Comparison of ENCODE assay signal across 13 cellular contexts in the genomic region with DNA sequence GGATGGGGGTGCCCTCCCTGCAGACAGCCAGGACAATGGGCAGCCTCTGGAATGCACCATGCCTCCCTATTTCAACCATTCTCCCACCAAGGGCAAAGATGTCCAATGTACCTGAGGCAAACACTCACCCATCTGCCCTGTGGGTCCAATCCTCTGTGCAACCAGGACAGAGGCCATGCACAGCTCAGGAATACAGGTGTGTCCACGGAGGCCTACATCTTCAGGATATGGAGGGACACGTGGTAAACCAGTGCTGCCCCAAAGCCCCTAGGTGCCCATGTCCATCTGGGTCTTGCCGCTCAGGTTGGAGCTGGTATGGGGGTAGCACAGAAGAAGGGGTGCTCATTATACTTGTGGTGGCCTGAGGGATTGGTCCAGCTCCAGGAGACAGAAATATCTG. TPM values are rescaled to one million over a fixed set of nuclear protein-coding genes. Genes with fewer than 3 reads are reported as not detected.
DNase-seq lines count a peak whose midpoint lies in the region; ATAC-seq and TF ChIP-seq lines count a peak whose summit lies in the region.
"Had no signal": no experiment of that assay in that cellular context is flagged by ENCODE, and none has a peak within 500 bp of the region (broad histone marks: within the 10 kb centered on the region; RNA-seq: fewer than 3 reads in every experiment).

No MANE protein-coding gene starts in this region.

- no peak for TF ChIP-seq CTCF in glutamatergic neuron (IDR thresholded peaks at IDR 0.05; ENCODE audit: partially characterized antibody, unreplicated experiment)

- CTCF ChIA-PET in activated naive CD4-positive, alpha-beta T cell treated with anti-CD3 and anti-CD28 coated beads for 36 hours (lab: Charles Lee): interaction anchor here (0.7 to 3.6 kb wide), 5 partner anchors 10 to 109 kb away, joined by 3 to 17 read pairs (median 4); a partner anchor contains a TSS

- H3K27ac Mint-ChIP-seq in activated naive CD4-positive, alpha-beta T cell treated with anti-CD3 and anti-CD28 coated beads for 36 hours: peak overlapping the region; percentile 99
- H3K27ac Mint-ChIP-seq in T-helper 17 cell (peak overlapping the region; percentile 97), glutamatergic neuron (ENCODE audit: unreplicated experiment) (peak overlapping the region; percentile 28)
- H3K27ac Mint-ChIP-seq in stimulated activated effector memory CD8-positive, alpha-beta T cell treated with anti-CD3 and anti-CD28 coated beads, Interleukin-12 subunit alpha, Interleukin-12 subunit beta, amount 100 ng/mL, for 72 hours: peak overlapping the region; percentile 97

- H3K4me3 Mint-ChIP-seq in activated naive CD4-positive, alpha-beta T cell treated with anti-CD3 and anti-CD28 coated beads for 36 hours: peak overlapping the region; percentile 69
- peak overlapping the region; percentile 87 for H3K4me3 Mint-ChIP-seq in T-helper 17 cell
- H3K4me3 Mint-ChIP-seq in glutamatergic neuron (ENCODE audit: unreplicated experiment): no peak overlapping the region
- H3K4me3 Mint-ChIP-seq in stimulated activated effector memory CD8-positive, alpha-beta T cell treated with anti-CD3 and anti-CD28 coated beads, Interleukin-12 subunit alpha, Interleukin-12 subunit beta, amount 100 ng/mL, for 72 hours: peak overlapping the region; percentile 64

- peaks cover 88% of the 10 kb centered on the region for H3K4me1 Mint-ChIP-seq in activated naive CD4-positive, alpha-beta T cell treated with anti-CD3 and anti-CD28 coated beads for 36 hours (ENCODE audit: low read depth)
- peaks cover 70% of the 10 kb centered on the region for H3K4me1 Mint-ChIP-seq in T-helper 17 cell
- H3K4me1 Mint-ChIP-seq in glutamatergic neuron (ENCODE audit: low read depth, unreplicated experiment): peaks cover 9% of the 10 kb centered on the region
- H3K4me1 Mint-ChIP-seq in stimulated activated effector memory CD8-positive, alpha-beta T cell treated with anti-CD3 and anti-CD28 coated beads, Interleukin-12 subunit alpha, Interleukin-12 subunit beta, amount 100 ng/mL, for 72 hours: peaks cover 84% of the 10 kb centered on the region

- no peaks in the 10 kb centered on the region for H3K9me3 ChIP-seq in T-helper 17 cell (ENCODE audit: control insufficient read depth, low read length, poor library complexity, severe bottlenecking)
- H3K9me3 ChIP-seq: ovary, tibial artery had no signal

- no peaks in the 10 kb centered on the region for H3K9me3 Mint-ChIP-seq in activated naive CD4-positive, alpha-beta T cell treated with anti-CD3 and anti-CD28 coated beads for 36 hours
- H3K9me3 Mint-ChIP-seq in glutamatergic neuron (ENCODE audit: unreplicated experiment): peaks cover 2% of the 10 kb centered on the region
- H3K9me3 Mint-ChIP-seq in stimulated activated effector memory CD8-positive, alpha-beta T cell treated with anti-CD3 and anti-CD28 coated beads, Interleukin-12 subunit alpha, Interleukin-12 subunit beta, amount 100 ng/mL, for 72 hours: no peaks in the 10 kb centered on the region

- intact Hi-C loops in activated naive CD4-positive, alpha-beta T cell treated with anti-CD3 and anti-CD28 coated beads for 36 hours (cut with micrococcal nuclease): no loop called here

- H3K27me3 Mint-ChIP-seq in activated naive CD4-positive, alpha-beta T cell treated with anti-CD3 and anti-CD28 coated beads for 36 hours (ENCODE audit: low read depth): no peaks in the 10 kb centered on the region
- H3K27me3 Mint-ChIP-seq in T-helper 17 cell (no peaks in the 10 kb centered on the region), glutamatergic neuron (ENCODE audit: unreplicated experiment) (peaks cover 2% of the 10 kb centered on the region)

- ATAC-seq in T-helper 17 cell (no peak), HG03469 (IDR thresholded peaks at IDR 0.05; ENCODE audit: unreplicated experiment) (no peak)
- ATAC-seq in stimulated activated effector memory CD8-positive, alpha-beta T cell treated with anti-CD3 and anti-CD28 coated beads, Interleukin-12 subunit alpha, Interleukin-12 subunit beta, amount 100 ng/mL, for 72 hours: no peak

- peaks cover 45% of the 10 kb centered on the region for H3K36me3 Mint-ChIP-seq in activated naive CD4-positive, alpha-beta T cell treated with anti-CD3 and anti-CD28 coated beads for 36 hours (ENCODE audit: low read depth)
- H3K36me3 Mint-ChIP-seq in T-helper 17 cell (ENCODE audit: low read depth) (peaks cover 5% of the 10 kb centered on the region), glutamatergic neuron (ENCODE audit: unreplicated experiment) (no peaks in the 10 kb centered on the region)
- peaks cover 29% of the 10 kb centered on the region for H3K36me3 Mint-ChIP-seq in stimulated activated effector memory CD8-positive, alpha-beta T cell treated with anti-CD3 and anti-CD28 coated beads, Interleukin-12 subunit alpha, Interleukin-12 subunit beta, amount 100 ng/mL, for 72 hours

- DNase-seq in activated naive CD4-positive, alpha-beta T cell treated with anti-CD3 and anti-CD28 coated beads for 36 hours: no peak
- DNase-seq in activated naive CD4-positive, alpha-beta T cell (lab: John Stamatoyannopoulos, UW): no peak
- DNase-seq in T-helper 17 cell (no peak), glutamatergic neuron (no peak), SK-N-DZ (ENCODE audit: low spot score) (no peak), SKM-1 (lab: John Stamatoyannopoulos, UW; ENCODE audit: unreplicated experiment) (no peak)
- DNase-seq in stimulated activated effector memory CD8-positive, alpha-beta T cell treated with anti-CD3 and anti-CD28 coated beads, Interleukin-12 subunit alpha, Interleukin-12 subunit beta, amount 100 ng/mL, for 72 hours (ENCODE audit: low spot score in 2 of 2): no peak
- DNase-seq: amniotic stem cell; NCI-H1105; stimulated activated CD4-positive, alpha-beta T cell treated with anti-CD3 and anti-CD28 coated beads, Interleukin-12 subunit alpha, Interleukin-12 subunit beta, amount 100 ng/mL, for 4 hours had no signal

RNA-seq across cellular contexts. Expression of a gene that starts 20.4 kb away (rescaled TPM):
- total RNA-seq in activated naive CD4-positive, alpha-beta T cell treated with anti-CD3 and anti-CD28 coated beads for 36 hours: 10 to 100 TPM; 67.3 to 68.5 TPM
- total RNA-seq in T-helper 17 cell (10 to 100 TPM; 28.7 to 35.3 TPM), glutamatergic neuron (ENCODE audit: unreplicated experiment) (16.2 TPM)
- 25.6 and 30.2 TPM in 2 replicates for polyA plus RNA-seq in SK-N-DZ (2014; cell fraction: cytosol; rRNA removed)
- polyA plus RNA-seq in SK-N-DZ (2014; cell fraction: nucleus; rRNA removed): 13.6 and 21.1 TPM in 2 replicates

Comparison
In these comparisons a context has a peak if more than half of its experiments do, and no peak if none do; other contexts are left out.
1. H3K27ac Mint-ChIP-seq: peak in every context shown above with its lines; median percentile 99 in activated naive CD4-positive, alpha-beta T cell treated with anti-CD3 and anti-CD28 coated beads for 36 hours; 97 in T-helper 17 cell; 97 in stimulated activated effector memory CD8-positive, alpha-beta T cell treated with anti-CD3 and anti-CD28 coated beads, Interleukin-12 subunit alpha, Interleukin-12 subunit beta, amount 100 ng/mL, for 72 hours; 28 in glutamatergic neuron.